20 cellular contexts compared by ENCODE assay signal in genomic region chr11:19970944-19971343, GRCh38.
A peak's percentile ranks its signal among the peaks of the same experiment; 100 is the strongest.
DNase-seq lines count a peak whose midpoint lies in the region; ATAC-seq and TF ChIP-seq lines count a peak whose summit lies in the region.
"Had no signal": no experiment of that assay in that cellular context is flagged by ENCODE, and none has a peak within 500 bp of the region (broad histone marks: within the 10 kb centered on the region; RNA-seq: fewer than 3 reads in every experiment).

No MANE protein-coding gene starts in this region.

- H3K27ac ChIP-seq in DND-41 (ENCODE audit: low read length) (no peak overlapping the region), smooth muscle cell (ENCODE audit: low read depth) (no peak overlapping the region), coronary artery (no peak overlapping the region)
- H3K27ac ChIP-seq: HL-60, SK-N-MC had no signal

- H4K20me1 ChIP-seq in DND-41 (ENCODE audit: insufficient read depth, low read length): no peaks in the 10 kb centered on the region
- H4K20me1 ChIP-seq in smooth muscle cell (ENCODE audit: low read depth): no peaks in the 10 kb centered on the region

- no peaks in the 10 kb centered on the region for H3K4me1 ChIP-seq in DND-41 (ENCODE audit: insufficient read depth, low read length)
- H3K4me1 ChIP-seq in smooth muscle cell (ENCODE audit: low read depth): no peaks in the 10 kb centered on the region

- H3K27me3 Mint-ChIP-seq in activated CD4-positive, alpha-beta memory T cell treated with anti-CD3 and anti-CD28 coated beads for 36 hours: peaks cover 17% of the 10 kb centered on the region
- H3K27me3 Mint-ChIP-seq in activated CD4-positive, alpha-beta memory T cell treated with anti-CD3 and anti-CD28 coated beads, Interleukin-2, amount 10 ng/mL, durations not matched to agents 7 days and 5 days: peaks cover 33% of the 10 kb centered on the region
- H3K27me3 Mint-ChIP-seq in activated naive CD8-positive, alpha-beta T cell treated with anti-CD3 and anti-CD28 coated beads for 36 hours: peaks cover 26% of the 10 kb centered on the region

- WGBS in smooth muscle cell (ENCODE audit: low lambda C conversion rate): 65% methylated on average over 4 of the region's 4 CpGs

- no peaks in the 10 kb centered on the region for H3K9me3 Mint-ChIP-seq in activated CD4-positive, alpha-beta memory T cell treated with anti-CD3 and anti-CD28 coated beads for 36 hours
- H3K9me3 Mint-ChIP-seq in activated CD4-positive, alpha-beta memory T cell treated with anti-CD3 and anti-CD28 coated beads, Interleukin-2, amount 10 ng/mL, durations not matched to agents 7 days and 5 days: no peaks in the 10 kb centered on the region
- no peaks in the 10 kb centered on the region for H3K9me3 Mint-ChIP-seq in activated naive CD8-positive, alpha-beta T cell treated with anti-CD3 and anti-CD28 coated beads for 36 hours

- H3K27ac Mint-ChIP-seq in activated CD4-positive, alpha-beta memory T cell treated with anti-CD3 and anti-CD28 coated beads for 36 hours: no peak overlapping the region
- H3K27ac Mint-ChIP-seq in activated CD4-positive, alpha-beta memory T cell treated with anti-CD3 and anti-CD28 coated beads, Interleukin-2, amount 10 ng/mL, durations not matched to agents 7 days and 5 days: no peak overlapping the region
- H3K27ac Mint-ChIP-seq in activated naive CD8-positive, alpha-beta T cell treated with anti-CD3 and anti-CD28 coated beads for 36 hours: peak overlapping the region; percentile 45
- H3K27ac Mint-ChIP-seq: CD14-positive monocyte had no signal

- no peaks in the 10 kb centered on the region for H3F3A ChIP-seq in smooth muscle cell (ENCODE audit: low read depth)

- H3K4me2 ChIP-seq in DND-41 (ENCODE audit: insufficient read depth, low read length) (no peak overlapping the region), smooth muscle cell (no peak overlapping the region)
- H3K4me2 ChIP-seq: A549 had no signal

- H2AFZ ChIP-seq in DND-41 (ENCODE audit: low read depth, low read length) (no peak overlapping the region), smooth muscle cell (ENCODE audit: low read depth) (no peak overlapping the region)

- ATAC-seq in DND-41 (ENCODE audit: insufficient read depth, low read depth) (peak; percentile 73), HG03565 (IDR thresholded peaks at IDR 0.05; ENCODE audit: unreplicated experiment) (no peak)
- ATAC-seq: A549, esophagus mucosa, sciatic nerve had no signal

- H3K4me3 ChIP-seq in DND-41 (ENCODE audit: low read depth in 1 of 2, low read length in 2 of 2): no peak overlapping the region
- H3K4me3 ChIP-seq in smooth muscle cell: no peak overlapping the region
- H3K4me3 ChIP-seq in coronary artery: no peak overlapping the region
- H3K4me3 ChIP-seq: A549, SK-N-MC had no signal

- H3K4me3 Mint-ChIP-seq in activated CD4-positive, alpha-beta memory T cell treated with anti-CD3 and anti-CD28 coated beads for 36 hours: no peak overlapping the region
- H3K4me3 Mint-ChIP-seq in activated CD4-positive, alpha-beta memory T cell treated with anti-CD3 and anti-CD28 coated beads, Interleukin-2, amount 10 ng/mL, durations not matched to agents 7 days and 5 days: no peak overlapping the region
- H3K4me3 Mint-ChIP-seq in activated naive CD8-positive, alpha-beta T cell treated with anti-CD3 and anti-CD28 coated beads for 36 hours: no peak overlapping the region
- H3K4me3 Mint-ChIP-seq: CD14-positive monocyte had no signal

- intact Hi-C loops in activated CD4-positive, alpha-beta memory T cell treated with anti-CD3 and anti-CD28 coated beads for 36 hours (cut with micrococcal nuclease): loop anchor here (1.0 to 10.0 kb wide), 4 partner anchors 8 to 526 kb away; partner anchors contain the start of gene HTATIP2

- H3K9ac ChIP-seq in DND-41 (ENCODE audit: low read depth, low read length): no peak overlapping the region
- H3K9ac ChIP-seq in smooth muscle cell (ENCODE audit: low read depth): no peak overlapping the region

- H3K9me3 ChIP-seq in DND-41 (ENCODE audit: insufficient read depth, low read length, severe bottlenecking): no peaks in the 10 kb centered on the region
- no peaks in the 10 kb centered on the region for H3K9me3 ChIP-seq in smooth muscle cell (replicated peaks; ENCODE audit: low read depth)
- H3K9me3 ChIP-seq: A549 had no signal

- no peaks in the 10 kb centered on the region for H3K36me3 Mint-ChIP-seq in activated CD4-positive, alpha-beta memory T cell treated with anti-CD3 and anti-CD28 coated beads for 36 hours
- H3K36me3 Mint-ChIP-seq in activated CD4-positive, alpha-beta memory T cell treated with anti-CD3 and anti-CD28 coated beads, Interleukin-2, amount 10 ng/mL, durations not matched to agents 7 days and 5 days (ENCODE audit: low read depth): no peaks in the 10 kb centered on the region
- H3K36me3 Mint-ChIP-seq in activated naive CD8-positive, alpha-beta T cell treated with anti-CD3 and anti-CD28 coated beads for 36 hours: no peaks in the 10 kb centered on the region
- H3K36me3 Mint-ChIP-seq: CD14-positive monocyte had no signal

- peaks cover 5% of the 10 kb centered on the region for H3K27me3 ChIP-seq in DND-41 (ENCODE audit: insufficient read depth, low read length, poor library complexity)
- no peaks in the 10 kb centered on the region for H3K27me3 ChIP-seq in smooth muscle cell (ENCODE audit: low read depth)

- CTCF ChIA-PET in activated CD4-positive, alpha-beta memory T cell treated with anti-CD3 and anti-CD28 coated beads for 36 hours (lab: Charles Lee): no interaction called here
- CTCF ChIA-PET in activated CD4-positive, alpha-beta memory T cell treated with anti-CD3 and anti-CD28 coated beads, Interleukin-2, amount 10 ng/mL, durations not matched to agents 7 days and 5 days (lab: Charles Lee): no interaction called here

- H3K4me1 Mint-ChIP-seq in activated CD4-positive, alpha-beta memory T cell treated with anti-CD3 and anti-CD28 coated beads for 36 hours (ENCODE audit: low read depth): peaks cover 15% of the 10 kb centered on the region
- peaks cover 5% of the 10 kb centered on the region for H3K4me1 Mint-ChIP-seq in activated CD4-positive, alpha-beta memory T cell treated with anti-CD3 and anti-CD28 coated beads, Interleukin-2, amount 10 ng/mL, durations not matched to agents 7 days and 5 days
- peaks cover 16% of the 10 kb centered on the region for H3K4me1 Mint-ChIP-seq in activated naive CD8-positive, alpha-beta T cell treated with anti-CD3 and anti-CD28 coated beads for 36 hours
- H3K4me1 Mint-ChIP-seq: CD14-positive monocyte had no signal

- no peaks in the 10 kb centered on the region for H3K36me3 ChIP-seq in DND-41 (ENCODE audit: insufficient read depth, low read length)
- no peaks in the 10 kb centered on the region for H3K36me3 ChIP-seq in smooth muscle cell (ENCODE audit: low read depth)

- no peak for TF ChIP-seq CTCF in DND-41 (IDR thresholded peaks at IDR 0.05; ENCODE audit: borderline replicate concordance, extremely low read depth, low read length, poor library complexity, severe bottlenecking)
- TF ChIP-seq CTCF in smooth muscle cell (IDR thresholded peaks at IDR 0.05; ENCODE audit: borderline replicate concordance, insufficient read depth, poor library complexity, severe bottlenecking): no peak
- no peak for TF ChIP-seq CTCF in coronary artery (IDR thresholded peaks at IDR 0.05)

- POLR2A ChIA-PET in activated CD4-positive, alpha-beta memory T cell treated with anti-CD3 and anti-CD28 coated beads for 36 hours (lab: Charles Lee): no interaction called here
- POLR2A ChIA-PET in activated CD4-positive, alpha-beta memory T cell treated with anti-CD3 and anti-CD28 coated beads, Interleukin-2, amount 10 ng/mL, durations not matched to agents 7 days and 5 days (lab: Charles Lee): no interaction called here

- DNase-seq in activated CD4-positive, alpha-beta memory T cell treated with anti-CD3 and anti-CD28 coated beads for 36 hours: peak; percentile 68
- no peak for DNase-seq in activated CD4-positive, alpha-beta memory T cell treated with anti-CD3 and anti-CD28 coated beads, Interleukin-2, amount 10 ng/mL, durations not matched to agents 7 days and 5 days
- DNase-seq in DND-41: peak; percentile 7
- DNase-seq in activated naive CD8-positive, alpha-beta T cell treated with anti-CD3 and anti-CD28 coated beads for 36 hours: peak; percentile 46
- DNase-seq in stimulated activated CD8-positive, alpha-beta memory T cell treated with anti-CD3 and anti-CD28 coated beads, Interleukin-12 subunit alpha, Interleukin-12 subunit beta, amount 100 ng/mL, for 4 hours (ENCODE audit: low read depth): peak; percentile 7
- no peak for DNase-seq in smooth muscle cell (lab: John Stamatoyannopoulos, UW; ENCODE audit: unreplicated experiment)
- no peak for DNase-seq in coronary artery (ENCODE audit: low spot score)
- DNase-seq: activated naive CD4-positive, alpha-beta T cell; H7; KG1; NCI-H1092 treated with DMSO at 0.1 percent for 48 hours; NCI-H2107; NCI-H526 treated with DMSO at 0.1 percent for 48 hours had no signal

- H3K79me2 ChIP-seq in DND-41 (ENCODE audit: insufficient read depth, low read length) (no peaks in the 10 kb centered on the region), smooth muscle cell (ENCODE audit: low read depth) (no peaks in the 10 kb centered on the region)

Comparison
In these comparisons a context has a peak if more than half of its experiments do, and no peak if none do; other contexts are left out.
1. DNase-seq: peak in activated CD4-positive, alpha-beta memory T cell treated with anti-CD3 and anti-CD28 coated beads for 36 hours (single experiment), DND-41 (single experiment), activated naive CD8-positive, alpha-beta T cell treated with anti-CD3 and anti-CD28 coated beads for 36 hours (single experiment) and stimulated activated CD8-positive, alpha-beta memory T cell treated with anti-CD3 and anti-CD28 coated beads, Interleukin-12 subunit alpha, Interleukin-12 subunit beta, amount 100 ng/mL, for 4 hours (single experiment); none in activated CD4-positive, alpha-beta memory T cell treated with anti-CD3 and anti-CD28 coated beads, Interleukin-2, amount 10 ng/mL, durations not matched to agents 7 days and 5 days (single experiment), smooth muscle cell (single experiment) and coronary artery (single experiment).